In the genomic region with DNA sequence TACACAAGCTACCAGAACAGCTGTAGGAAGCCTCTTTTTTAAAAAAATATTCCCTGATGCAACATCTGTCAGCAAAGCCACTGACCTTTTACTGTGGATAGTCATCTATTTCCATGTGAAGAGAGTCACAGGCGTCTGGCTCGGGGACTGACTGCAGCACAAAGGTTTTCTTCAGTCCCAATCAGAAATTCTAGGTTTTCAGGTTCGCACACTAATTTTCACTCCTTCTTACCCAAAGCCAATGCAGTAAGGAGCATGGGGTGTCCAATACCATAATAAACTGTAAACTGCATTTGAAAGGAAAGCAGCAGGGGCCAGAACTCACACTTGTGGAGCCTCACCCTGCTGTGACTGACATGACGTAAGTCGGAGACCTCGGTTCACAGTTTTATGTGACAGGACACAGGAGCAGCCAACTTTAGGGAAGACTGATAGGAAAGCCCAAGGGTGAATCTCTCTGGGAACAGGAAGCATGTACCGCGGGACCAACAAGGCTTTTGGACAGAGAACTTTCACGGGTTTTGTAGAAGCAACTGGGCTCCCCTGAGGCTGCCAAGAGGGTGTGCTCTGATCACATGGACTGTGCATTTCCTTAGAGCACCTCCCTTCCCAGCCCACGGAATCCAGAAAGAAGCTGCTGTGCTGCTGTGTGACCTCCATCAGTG, we compare ENCODE assay signal across 1 cellular context.
TF ChIP-seq lines count a peak whose summit lies in the region.

No MANE protein-coding gene starts in this region.

TF ChIP-seq in liver, 16 proteins besides CTCF, POLR2A, EP300 and RAD21 (continued from another document):
- TF ChIP-seq, protein P1, sequence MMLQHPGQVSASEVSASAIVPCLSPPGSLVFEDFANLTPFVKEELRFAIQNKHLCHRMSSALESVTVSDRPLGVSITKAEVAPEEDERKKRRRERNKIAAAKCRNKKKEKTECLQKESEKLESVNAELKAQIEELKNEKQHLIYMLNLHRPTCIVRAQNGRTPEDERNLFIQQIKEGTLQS (IDR thresholded peaks at IDR 0.05) = peak; percentile 61
- TF ChIP-seq FOXA1 (IDR thresholded peaks at IDR 0.05) (no peak), JUND (IDR thresholded peaks at IDR 0.05) (peak; percentile 28 to 61), GABPA (IDR thresholded peaks at IDR 0.05 in 1 of 2, conservative IDR thresholded peaks at IDR 0.05 in 1 of 2) (no peak), SP1 (IDR thresholded peaks at IDR 0.05) (peak; percentile 77), EGR1 (IDR thresholded peaks at IDR 0.05; ENCODE audit: low read depth in 2 of 2) (no peak), NR2F2 (IDR thresholded peaks at IDR 0.05) (peak; percentile 64), YY1 (IDR thresholded peaks at IDR 0.05) (peak; percentile 47)
- TF ChIP-seq, protein P2, sequence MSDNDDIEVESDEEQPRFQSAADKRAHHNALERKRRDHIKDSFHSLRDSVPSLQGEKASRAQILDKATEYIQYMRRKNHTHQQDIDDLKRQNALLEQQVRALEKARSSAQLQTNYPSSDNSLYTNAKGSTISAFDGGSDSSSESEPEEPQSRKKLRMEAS (IDR thresholded peaks at IDR 0.05) = peak; percentile 15
